Comparison of ENCODE assay signal across 8 cellular contexts in the genomic region with DNA sequence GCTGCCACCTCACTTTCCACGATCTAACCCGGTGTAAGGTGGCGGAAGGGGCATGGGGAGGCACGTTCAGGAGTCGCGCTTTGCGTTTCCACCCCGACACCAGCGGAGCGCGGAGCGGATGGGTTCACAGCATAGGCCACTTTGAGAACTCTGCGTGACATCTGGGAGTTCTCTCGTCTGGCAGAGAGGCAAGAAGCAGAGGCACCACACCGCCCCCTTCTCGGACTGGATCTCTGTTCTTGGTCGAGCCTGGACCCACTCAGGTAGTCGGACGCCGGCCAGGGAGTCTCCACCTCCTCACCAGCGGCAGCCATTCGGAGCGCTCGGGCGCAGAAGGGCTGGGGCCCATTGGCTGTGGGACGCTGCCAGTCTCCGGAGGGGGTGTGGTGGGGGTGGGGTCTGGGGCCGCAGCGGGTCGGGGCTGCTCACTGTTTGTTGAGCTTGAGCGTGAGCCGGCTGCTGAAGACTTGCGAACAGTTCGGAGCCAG. TPM values are rescaled to one million over a fixed set of nuclear protein-coding genes. Genes with fewer than 3 reads are reported as not detected.
A peak's percentile ranks its signal among the peaks of the same experiment; 100 is the strongest.
DNase-seq lines count a peak whose midpoint lies in the region; ATAC-seq lines count a peak whose summit lies in the region.

A gene (plus strand): TSS at position 428 of the 488 bp plus-strand sequence.

- H3K9ac ChIP-seq in mesenchymal stem cell (ENCODE audit: low read length) = no peak within 1 kb of the TSS

- no peak within 1 kb of the TSS for H2AK5ac ChIP-seq in mesenchymal stem cell (ENCODE audit: low read length, severe bottlenecking)

- no peaks in the 10 kb centered on the region for H3K9me3 ChIP-seq in mesenchymal stem cell (ENCODE audit: control insufficient read depth, low read length)

- H3K23ac ChIP-seq in mesenchymal stem cell (ENCODE audit: low read length in 2 of 2) = no peak within 1 kb of the TSS

- H3K4ac ChIP-seq in mesenchymal stem cell (ENCODE audit: low read depth in 1 of 2, low read length in 2 of 2) = no peak within 1 kb of the TSS

- no peak within 1 kb of the TSS for H2BK120ac ChIP-seq in mesenchymal stem cell (ENCODE audit: low read depth, low read length)

- no peak within 1 kb of the TSS for H4K91ac ChIP-seq in mesenchymal stem cell (ENCODE audit: low read length)

- no peak within 1 kb of the TSS for H3K27ac ChIP-seq in mesenchymal stem cell (ENCODE audit: low read length, poor library complexity, severe bottlenecking)

- H3K4me2 ChIP-seq in mesenchymal stem cell (ENCODE audit: low read length, poor library complexity, severe bottlenecking) = peak within 1 kb of the TSS; percentile 77

- H4K8ac ChIP-seq in mesenchymal stem cell (ENCODE audit: low read length) = no peak within 1 kb of the TSS

- H2BK15ac ChIP-seq in mesenchymal stem cell (ENCODE audit: low read depth, poor library complexity, severe bottlenecking) = no peak within 1 kb of the TSS

- 2% methylated on average over 18 of the region's 34 CpGs for WGBS in mesenchymal stem cell

- H3K27me3 ChIP-seq in mesenchymal stem cell (ENCODE audit: control insufficient read depth in 1 of 2, insufficient read depth in 1 of 2, low read length in 2 of 2) = peaks cover 19 to 37% of the 10 kb centered on the region in 2 experiments

- H3K79me1 ChIP-seq in mesenchymal stem cell (replicated peaks; ENCODE audit: low read length, poor library complexity, severe bottlenecking) = no peaks in the 10 kb centered on the region

- no peak within 1 kb of the TSS for H3K18ac ChIP-seq in mesenchymal stem cell (ENCODE audit: low read depth in 1 of 2, low read length in 2 of 2)

- H2BK5ac ChIP-seq in mesenchymal stem cell (ENCODE audit: low read depth, low read length, poor library complexity, severe bottlenecking) = no peak within 1 kb of the TSS

- no peak within 1 kb of the TSS for H3K14ac ChIP-seq in mesenchymal stem cell (ENCODE audit: low read length in 2 of 2)

- DNase-seq in COR-L47 (lab: John Stamatoyannopoulos, UW) (peak; percentile 85), NCI-H1092 treated with DMSO at 0.1 percent for 48 hours (lab: John Stamatoyannopoulos, UW) (peak; percentile 54), epidermal melanocyte (ENCODE audit: insufficient read length, low spot score) (peak; percentile 16), mesenchymal stem cell (peak; percentile 56), GDM1 (lab: John Stamatoyannopoulos, UW) (no peak)
- peak; percentile 33 to 45 for DNase-seq in activated CD4-positive, alpha-beta T cell treated with anti-CD3 and anti-CD28 coated beads, Interleukin-2, amount 50 U/mL, for 48 hours
- peak in 2 of 3 donors; percentile 25 to 36 for DNase-seq in stimulated activated CD4-positive, alpha-beta T cell treated with anti-CD3 and anti-CD28 coated beads, TNF-alpha, amount 100 ng/mL, for 48 hours (ENCODE audit: low read depth in 3 of 3)

- peak within 1 kb of the TSS; percentile 18 for H2AFZ ChIP-seq in mesenchymal stem cell (ENCODE audit: low read depth, low read length)

- H3K36me3 ChIP-seq in mesenchymal stem cell (ENCODE audit: control insufficient read depth in 1 of 2, insufficient read depth in 2 of 2, low read depth in 1 of 2, low read length in 2 of 2) = no peaks in the 10 kb centered on the region

- H3K4me1 ChIP-seq in mesenchymal stem cell (ENCODE audit: control insufficient read depth, insufficient read depth, low read depth, low read length) = peaks cover 4% of the 10 kb centered on the region

- no peak within 1 kb of the TSS for H2BK12ac ChIP-seq in mesenchymal stem cell (ENCODE audit: low read length in 2 of 2)

- peak; percentile 97 for ATAC-seq in GM21619 (IDR thresholded peaks at IDR 0.05; ENCODE audit: unreplicated experiment)

- H3K4me3 ChIP-seq in mesenchymal stem cell (ENCODE audit: insufficient read depth in 1 of 2, low read depth in 1 of 2, low read length in 2 of 2) = peak within 1 kb of the TSS; percentile 55 to 77

RNA-seq across cellular contexts. Expression of the gene that starts here (rescaled TPM):
- not detected for polyA plus RNA-seq in mesenchymal stem cell (2013, experiment 1 of 2)
- not detected for polyA plus RNA-seq in mesenchymal stem cell (2013, experiment 2 of 2)
